1 cellular context compared by ENCODE assay signal in the genomic region with DNA sequence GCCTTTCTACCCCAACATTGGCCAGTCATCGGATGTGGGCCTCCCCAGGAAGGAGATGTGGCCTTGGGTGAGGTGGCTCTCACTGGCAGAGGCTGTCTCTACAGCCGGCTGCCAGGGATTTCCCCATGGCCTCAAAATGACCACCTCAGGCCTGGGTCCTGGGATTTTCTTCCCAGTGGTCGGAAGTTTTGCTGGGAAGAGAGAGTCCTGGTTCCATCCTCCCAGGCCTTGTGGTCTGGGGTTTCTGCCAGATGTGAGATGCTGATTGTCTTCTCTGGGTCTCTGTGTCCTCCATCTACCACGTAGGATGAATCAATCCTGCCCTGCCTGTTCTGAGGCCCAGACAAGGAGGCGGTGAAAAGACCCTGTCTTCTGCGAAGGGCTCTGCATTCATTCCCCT.
TF ChIP-seq lines count a peak whose summit lies in the region.

No MANE protein-coding gene starts in this region.

TF ChIP-seq in H1, 55 proteins besides CTCF, POLR2A, EP300 and RAD21:
- no peak for TF ChIP-seq SIRT6 (IDR thresholded peaks at IDR 0.05; ENCODE audit: low read length)
- TF ChIP-seq SAP30 (IDR thresholded peaks at IDR 0.05; ENCODE audit: insufficient read depth, insufficient replicate concordance, low read length), result no peak
- no peak for TF ChIP-seq SRF (IDR thresholded peaks at IDR 0.05; ENCODE audit: low read depth, low read length)
- TF ChIP-seq PHF8 (conservative IDR thresholded peaks at IDR 0.05; ENCODE audit: low read depth, low read length), result no peak
- TF ChIP-seq MAFK (IDR thresholded peaks at IDR 0.05; ENCODE audit: low read depth, low read length), result no peak
- TF ChIP-seq ATF3 (IDR thresholded peaks at IDR 0.05; ENCODE audit: insufficient read depth, low read depth, low read length), result no peak
- no peak for TF ChIP-seq EGR1 (IDR thresholded peaks at IDR 0.05; ENCODE audit: borderline replicate concordance, low read depth, low read length)
